Comparison of ENCODE assay signal across 19 cellular contexts in genomic region chr15:68434021-68434420, GRCh38.
"Had no signal": no experiment of that assay in that cellular context is flagged by ENCODE, and none has a peak within 500 bp of the region (broad histone marks: within the 10 kb centered on the region; RNA-seq: fewer than 3 reads in every experiment).

No MANE protein-coding gene starts in this region.

- ATAC-seq: mucosa of descending colon; naive thymus-derived CD4-positive, alpha-beta T cell; right cardiac atrium; SK-N-SH treated with all-trans-retinoic acid at 6 μM for 48 hours had no signal

- H3K27ac ChIP-seq: neutrophil, skin epidermis, tibial nerve had no signal

- H3K9me3 ChIP-seq: mucosa of descending colon, neutrophil, tibial nerve had no signal

- H3K4me3 ChIP-seq: mucosa of descending colon, skin epidermis, tibial nerve had no signal

- DNase-seq: activated CD4-positive, CD25-positive, alpha-beta regulatory T cell treated with anti-CD3 and anti-CD28 coated beads, Interleukin-2, amount 50 U/mL, for 72 hours; activated gamma-delta T cell treated with Interleukin-2 at 50 U/mL for 16 hours; activated naive CD8-positive, alpha-beta T cell treated with anti-CD3 and anti-CD28 coated beads, Interleukin-2, amount 10 ng/mL, durations not matched to agents 7 days and 5 days; effector memory CD4-positive, alpha-beta T cell; foreskin melanocyte; mammary epithelial cell; mucosa of descending colon; naive thymus-derived CD4-positive, alpha-beta T cell; posterior cingulate gyrus; right cardiac atrium; stimulated activated CD4-positive, alpha-beta T cell treated with anti-CD3 and anti-CD28 coated beads, Interleukin-15, amount 100 ng/mL, for 24 hours; stimulated activated CD4-positive, alpha-beta T cell treated with anti-CD3 and anti-CD28 coated beads, Interleukin-4, amount 100 ng/mL, for 1 hour; stimulated activated naive CD4-positive, alpha-beta T cell; T-helper 1 cell; T1000 had no signal

- H3K36me3 ChIP-seq: neutrophil, tibial nerve had no signal
